In the genomic region with DNA sequence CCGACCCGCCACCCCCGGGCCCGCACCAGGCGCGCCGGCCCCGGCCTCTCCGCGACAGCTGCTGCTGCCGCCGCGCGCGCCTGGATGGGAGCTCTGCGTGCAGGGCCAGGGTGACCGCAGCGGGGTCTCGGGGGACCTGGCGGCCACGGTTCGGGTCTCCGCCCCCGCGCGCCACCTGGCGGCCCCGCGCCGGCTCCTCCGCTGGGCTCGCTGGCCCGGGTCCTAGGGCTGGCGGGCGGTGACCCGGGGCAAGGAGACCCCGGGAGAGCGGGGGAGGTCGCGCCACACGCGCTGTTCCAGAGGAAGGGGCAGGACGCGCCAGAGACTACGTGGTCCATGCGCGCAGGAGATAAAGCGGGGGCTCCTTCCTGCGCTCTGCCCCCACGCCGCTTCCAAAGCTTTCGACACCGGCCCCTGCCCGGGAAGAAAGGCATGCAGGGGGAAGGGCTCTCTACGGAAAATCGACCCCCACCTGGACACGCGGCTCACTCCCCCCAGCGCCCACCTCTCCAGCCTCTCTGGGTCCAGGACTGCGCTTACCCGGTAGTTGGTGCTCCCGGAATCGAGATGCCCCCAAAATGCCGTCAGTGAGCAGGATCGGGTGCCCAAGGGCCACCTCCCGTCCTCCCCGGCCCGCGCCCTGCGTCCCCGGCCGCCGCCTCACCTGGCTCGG, we compare ENCODE assay signal across 1 cellular context.
TF ChIP-seq lines count a peak whose summit lies in the region.

No MANE protein-coding gene starts in this region.

TF ChIP-seq in HepG2, 621 proteins besides CTCF, POLR2A, EP300 and RAD21 (continued from another document and continues in another):
- TF ChIP-seq, protein P1, sequence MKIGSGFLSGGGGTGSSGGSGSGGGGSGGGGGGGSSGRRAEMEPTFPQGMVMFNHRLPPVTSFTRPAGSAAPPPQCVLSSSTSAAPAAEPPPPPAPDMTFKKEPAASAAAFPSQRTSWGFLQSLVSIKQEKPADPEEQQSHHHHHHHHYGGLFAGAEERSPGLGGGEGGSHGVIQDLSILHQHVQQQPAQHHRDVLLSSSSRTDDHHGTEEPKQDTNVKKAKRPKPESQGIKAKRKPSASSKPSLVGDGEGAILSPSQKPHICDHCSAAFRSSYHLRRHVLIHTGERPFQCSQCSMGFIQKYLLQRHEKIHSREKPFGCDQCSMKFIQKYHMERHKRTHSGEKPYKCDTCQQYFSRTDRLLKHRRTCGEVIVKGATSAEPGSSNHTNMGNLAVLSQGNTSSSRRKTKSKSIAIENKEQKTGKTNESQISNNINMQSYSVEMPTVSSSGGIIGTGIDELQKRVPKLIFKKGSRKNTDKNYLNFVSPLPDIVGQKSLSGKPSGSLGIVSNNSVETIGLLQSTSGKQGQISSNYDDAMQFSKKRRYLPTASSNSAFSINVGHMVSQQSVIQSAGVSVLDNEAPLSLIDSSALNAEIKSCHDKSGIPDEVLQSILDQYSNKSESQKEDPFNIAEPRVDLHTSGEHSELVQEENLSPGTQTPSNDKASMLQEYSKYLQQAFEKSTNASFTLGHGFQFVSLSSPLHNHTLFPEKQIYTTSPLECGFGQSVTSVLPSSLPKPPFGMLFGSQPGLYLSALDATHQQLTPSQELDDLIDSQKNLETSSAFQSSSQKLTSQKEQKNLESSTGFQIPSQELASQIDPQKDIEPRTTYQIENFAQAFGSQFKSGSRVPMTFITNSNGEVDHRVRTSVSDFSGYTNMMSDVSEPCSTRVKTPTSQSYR (CRISPR knock-in tag; IDR thresholded peaks at IDR 0.05; ENCODE audit: borderline replicate concordance) = peak; percentile 45; the same call in 1 of the 2 replicates
- TF ChIP-seq HNRNPLL (IDR thresholded peaks at IDR 0.05; ENCODE audit: low read depth, low read length, poor library complexity, severe bottlenecking) (peak; percentile 22), ZNF121 (CRISPR knock-in tag; IDR thresholded peaks at IDR 0.05) (no peak), ZBTB42 (CRISPR knock-in tag; IDR thresholded peaks at IDR 0.05) (peak; percentile 77; the same call in 1 of the 2 replicates), SALL1 (CRISPR knock-in tag; IDR thresholded peaks at IDR 0.05) (peak; percentile 62), PAX8 (CRISPR knock-in tag; IDR thresholded peaks at IDR 0.05; ENCODE audit: borderline replicate concordance) (no peak), FOXO1 (CRISPR knock-in tag; IDR thresholded peaks at IDR 0.05) (no peak; the same call in 1 of the 2 replicates), MED1 (CRISPR knock-in tag; IDR thresholded peaks at IDR 0.05) (0 out of 2 replicates have a peak, but pooled peaks have one; percentile 34), NR2F1 (CRISPR knock-in tag; IDR thresholded peaks at IDR 0.05) (no peak), PITX1 (CRISPR knock-in tag; IDR thresholded peaks at IDR 0.05) (peak; percentile 23; the same call in 1 of the 2 replicates), MXD4 (CRISPR knock-in tag; IDR thresholded peaks at IDR 0.05) (peak; percentile 71; the same call in 1 of the 2 replicates), ZC3H13 (CRISPR knock-in tag; IDR thresholded peaks at IDR 0.05) (no peak), ZNF776 (CRISPR knock-in tag; IDR thresholded peaks at IDR 0.05) (peak; percentile 39; the same call in 1 of the 2 replicates), PTBP1 (IDR thresholded peaks at IDR 0.05; ENCODE audit: low read depth, low read length, poor library complexity, severe bottlenecking) (peak; percentile 29), RBFOX2 (IDR thresholded peaks at IDR 0.05; ENCODE audit: low read depth, low read length) (peak; percentile 59), ZFX (CRISPR knock-in tag; IDR thresholded peaks at IDR 0.05; ENCODE audit: low read depth) (peak; percentile 24; the same call in 1 of the 2 replicates), ZNF256 (CRISPR knock-in tag; conservative IDR thresholded peaks at IDR 0.05) (no peak), SUZ12 (IDR thresholded peaks at IDR 0.05; ENCODE audit: low read depth, low read length) (no peak), SMYD3 (CRISPR knock-in tag; IDR thresholded peaks at IDR 0.05) (no peak), JDP2 (CRISPR knock-in tag; IDR thresholded peaks at IDR 0.05; ENCODE audit: borderline replicate concordance) (no peak), XRCC5 (optimal IDR thresholded peaks at IDR 0.05; ENCODE audit: low read length) (peak; percentile 70), ZNF552 (CRISPR knock-in tag; IDR thresholded peaks at IDR 0.05; ENCODE audit: borderline replicate concordance) (0 out of 2 replicates have a peak, but pooled peaks have one; percentile 61), KLF11 (CRISPR knock-in tag; IDR thresholded peaks at IDR 0.05) (no peak), KLF6 (CRISPR knock-in tag; IDR thresholded peaks at IDR 0.05) (peak; percentile 51; the same call in 1 of the 2 replicates), SAP130 (CRISPR knock-in tag; IDR thresholded peaks at IDR 0.05; ENCODE audit: low read depth) (peak; percentile 43), ZNF777 (CRISPR knock-in tag; IDR thresholded peaks at IDR 0.05) (peak; percentile 27; the same call in 1 of the 2 replicates), TBX3 (IDR thresholded peaks at IDR 0.05; ENCODE audit: borderline replicate concordance) (no peak), NONO (IDR thresholded peaks at IDR 0.05) (no peak), NONO (CRISPR knock-in tag; conservative IDR thresholded peaks at IDR 0.05) (0 out of 2 replicates have a peak, but pooled peaks have one; percentile 8), HDAC1 (CRISPR knock-in tag; IDR thresholded peaks at IDR 0.05) (peak; percentile 45), ZNF354B (CRISPR knock-in tag; IDR thresholded peaks at IDR 0.05) (no peak), ESRRA (CRISPR knock-in tag; IDR thresholded peaks at IDR 0.05; ENCODE audit: low read depth) (0 out of 2 replicates have a peak, but pooled peaks have one; percentile 6), NCOA2 (CRISPR knock-in tag; IDR thresholded peaks at IDR 0.05) (peak; percentile 24; the same call in 1 of the 2 replicates), POGZ (CRISPR knock-in tag; IDR thresholded peaks at IDR 0.05) (no peak), ZNF567 (CRISPR knock-in tag; IDR thresholded peaks at IDR 0.05; ENCODE audit: borderline replicate concordance) (peak; percentile 57; the same call in 1 of the 2 replicates), AGO2 (optimal IDR thresholded peaks at IDR 0.05; ENCODE audit: low read depth, low read length) (peak; percentile 76), HDAC2 (CRISPR knock-in tag; IDR thresholded peaks at IDR 0.05) (no peak), AGO1 (IDR thresholded peaks at IDR 0.05; ENCODE audit: low read depth, low read length, poor library complexity, severe bottlenecking) (peak; percentile 66)
- TF ChIP-seq, protein P2, sequence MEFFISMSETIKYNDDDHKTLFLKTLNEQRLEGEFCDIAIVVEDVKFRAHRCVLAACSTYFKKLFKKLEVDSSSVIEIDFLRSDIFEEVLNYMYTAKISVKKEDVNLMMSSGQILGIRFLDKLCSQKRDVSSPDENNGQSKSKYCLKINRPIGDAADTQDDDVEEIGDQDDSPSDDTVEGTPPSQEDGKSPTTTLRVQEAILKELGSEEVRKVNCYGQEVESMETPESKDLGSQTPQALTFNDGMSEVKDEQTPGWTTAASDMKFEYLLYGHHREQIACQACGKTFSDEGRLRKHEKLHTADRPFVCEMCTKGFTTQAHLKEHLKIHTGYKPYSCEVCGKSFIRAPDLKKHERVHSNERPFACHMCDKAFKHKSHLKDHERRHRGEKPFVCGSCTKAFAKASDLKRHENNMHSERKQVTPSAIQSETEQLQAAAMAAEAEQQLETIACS (CRISPR knock-in tag; IDR thresholded peaks at IDR 0.05) = 0 out of 2 replicates have a peak, but pooled peaks have one; percentile 28
- TF ChIP-seq, protein P3, sequence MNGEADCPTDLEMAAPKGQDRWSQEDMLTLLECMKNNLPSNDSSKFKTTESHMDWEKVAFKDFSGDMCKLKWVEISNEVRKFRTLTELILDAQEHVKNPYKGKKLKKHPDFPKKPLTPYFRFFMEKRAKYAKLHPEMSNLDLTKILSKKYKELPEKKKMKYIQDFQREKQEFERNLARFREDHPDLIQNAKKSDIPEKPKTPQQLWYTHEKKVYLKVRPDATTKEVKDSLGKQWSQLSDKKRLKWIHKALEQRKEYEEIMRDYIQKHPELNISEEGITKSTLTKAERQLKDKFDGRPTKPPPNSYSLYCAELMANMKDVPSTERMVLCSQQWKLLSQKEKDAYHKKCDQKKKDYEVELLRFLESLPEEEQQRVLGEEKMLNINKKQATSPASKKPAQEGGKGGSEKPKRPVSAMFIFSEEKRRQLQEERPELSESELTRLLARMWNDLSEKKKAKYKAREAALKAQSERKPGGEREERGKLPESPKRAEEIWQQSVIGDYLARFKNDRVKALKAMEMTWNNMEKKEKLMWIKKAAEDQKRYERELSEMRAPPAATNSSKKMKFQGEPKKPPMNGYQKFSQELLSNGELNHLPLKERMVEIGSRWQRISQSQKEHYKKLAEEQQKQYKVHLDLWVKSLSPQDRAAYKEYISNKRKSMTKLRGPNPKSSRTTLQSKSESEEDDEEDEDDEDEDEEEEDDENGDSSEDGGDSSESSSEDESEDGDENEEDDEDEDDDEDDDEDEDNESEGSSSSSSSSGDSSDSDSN (CRISPR knock-in tag; IDR thresholded peaks at IDR 0.05) = peak; percentile 68; the same call in 1 of the 2 replicates
- TF ChIP-seq, protein P4, sequence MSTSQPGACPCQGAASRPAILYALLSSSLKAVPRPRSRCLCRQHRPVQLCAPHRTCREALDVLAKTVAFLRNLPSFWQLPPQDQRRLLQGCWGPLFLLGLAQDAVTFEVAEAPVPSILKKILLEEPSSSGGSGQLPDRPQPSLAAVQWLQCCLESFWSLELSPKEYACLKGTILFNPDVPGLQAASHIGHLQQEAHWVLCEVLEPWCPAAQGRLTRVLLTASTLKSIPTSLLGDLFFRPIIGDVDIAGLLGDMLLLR (CRISPR knock-in tag; IDR thresholded peaks at IDR 0.05) = 0 out of 2 replicates have a peak, but pooled peaks have one; percentile 28
- TF ChIP-seq, protein P5, sequence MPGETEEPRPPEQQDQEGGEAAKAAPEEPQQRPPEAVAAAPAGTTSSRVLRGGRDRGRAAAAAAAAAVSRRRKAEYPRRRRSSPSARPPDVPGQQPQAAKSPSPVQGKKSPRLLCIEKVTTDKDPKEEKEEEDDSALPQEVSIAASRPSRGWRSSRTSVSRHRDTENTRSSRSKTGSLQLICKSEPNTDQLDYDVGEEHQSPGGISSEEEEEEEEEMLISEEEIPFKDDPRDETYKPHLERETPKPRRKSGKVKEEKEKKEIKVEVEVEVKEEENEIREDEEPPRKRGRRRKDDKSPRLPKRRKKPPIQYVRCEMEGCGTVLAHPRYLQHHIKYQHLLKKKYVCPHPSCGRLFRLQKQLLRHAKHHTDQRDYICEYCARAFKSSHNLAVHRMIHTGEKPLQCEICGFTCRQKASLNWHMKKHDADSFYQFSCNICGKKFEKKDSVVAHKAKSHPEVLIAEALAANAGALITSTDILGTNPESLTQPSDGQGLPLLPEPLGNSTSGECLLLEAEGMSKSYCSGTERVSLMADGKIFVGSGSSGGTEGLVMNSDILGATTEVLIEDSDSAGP (CRISPR knock-in tag; IDR thresholded peaks at IDR 0.05; ENCODE audit: borderline replicate concordance) = peak; percentile 20; the same call in 1 of the 2 replicates
- TF ChIP-seq, protein P6, sequence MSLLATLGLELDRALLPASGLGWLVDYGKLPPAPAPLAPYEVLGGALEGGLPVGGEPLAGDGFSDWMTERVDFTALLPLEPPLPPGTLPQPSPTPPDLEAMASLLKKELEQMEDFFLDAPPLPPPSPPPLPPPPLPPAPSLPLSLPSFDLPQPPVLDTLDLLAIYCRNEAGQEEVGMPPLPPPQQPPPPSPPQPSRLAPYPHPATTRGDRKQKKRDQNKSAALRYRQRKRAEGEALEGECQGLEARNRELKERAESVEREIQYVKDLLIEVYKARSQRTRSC (CRISPR knock-in tag; IDR thresholded peaks at IDR 0.05; ENCODE audit: low read depth) = no peak
- TF ChIP-seq, protein P7, sequence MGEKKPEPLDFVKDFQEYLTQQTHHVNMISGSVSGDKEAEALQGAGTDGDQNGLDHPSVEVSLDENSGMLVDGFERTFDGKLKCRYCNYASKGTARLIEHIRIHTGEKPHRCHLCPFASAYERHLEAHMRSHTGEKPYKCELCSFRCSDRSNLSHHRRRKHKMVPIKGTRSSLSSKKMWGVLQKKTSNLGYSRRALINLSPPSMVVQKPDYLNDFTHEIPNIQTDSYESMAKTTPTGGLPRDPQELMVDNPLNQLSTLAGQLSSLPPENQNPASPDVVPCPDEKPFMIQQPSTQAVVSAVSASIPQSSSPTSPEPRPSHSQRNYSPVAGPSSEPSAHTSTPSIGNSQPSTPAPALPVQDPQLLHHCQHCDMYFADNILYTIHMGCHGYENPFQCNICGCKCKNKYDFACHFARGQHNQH (CRISPR knock-in tag; IDR thresholded peaks at IDR 0.05) = no peak
- TF ChIP-seq, protein P8, sequence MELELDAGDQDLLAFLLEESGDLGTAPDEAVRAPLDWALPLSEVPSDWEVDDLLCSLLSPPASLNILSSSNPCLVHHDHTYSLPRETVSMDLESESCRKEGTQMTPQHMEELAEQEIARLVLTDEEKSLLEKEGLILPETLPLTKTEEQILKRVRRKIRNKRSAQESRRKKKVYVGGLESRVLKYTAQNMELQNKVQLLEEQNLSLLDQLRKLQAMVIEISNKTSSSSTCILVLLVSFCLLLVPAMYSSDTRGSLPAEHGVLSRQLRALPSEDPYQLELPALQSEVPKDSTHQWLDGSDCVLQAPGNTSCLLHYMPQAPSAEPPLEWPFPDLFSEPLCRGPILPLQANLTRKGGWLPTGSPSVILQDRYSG (CRISPR knock-in tag; IDR thresholded peaks at IDR 0.05) = no peak
- TF ChIP-seq, protein P9, sequence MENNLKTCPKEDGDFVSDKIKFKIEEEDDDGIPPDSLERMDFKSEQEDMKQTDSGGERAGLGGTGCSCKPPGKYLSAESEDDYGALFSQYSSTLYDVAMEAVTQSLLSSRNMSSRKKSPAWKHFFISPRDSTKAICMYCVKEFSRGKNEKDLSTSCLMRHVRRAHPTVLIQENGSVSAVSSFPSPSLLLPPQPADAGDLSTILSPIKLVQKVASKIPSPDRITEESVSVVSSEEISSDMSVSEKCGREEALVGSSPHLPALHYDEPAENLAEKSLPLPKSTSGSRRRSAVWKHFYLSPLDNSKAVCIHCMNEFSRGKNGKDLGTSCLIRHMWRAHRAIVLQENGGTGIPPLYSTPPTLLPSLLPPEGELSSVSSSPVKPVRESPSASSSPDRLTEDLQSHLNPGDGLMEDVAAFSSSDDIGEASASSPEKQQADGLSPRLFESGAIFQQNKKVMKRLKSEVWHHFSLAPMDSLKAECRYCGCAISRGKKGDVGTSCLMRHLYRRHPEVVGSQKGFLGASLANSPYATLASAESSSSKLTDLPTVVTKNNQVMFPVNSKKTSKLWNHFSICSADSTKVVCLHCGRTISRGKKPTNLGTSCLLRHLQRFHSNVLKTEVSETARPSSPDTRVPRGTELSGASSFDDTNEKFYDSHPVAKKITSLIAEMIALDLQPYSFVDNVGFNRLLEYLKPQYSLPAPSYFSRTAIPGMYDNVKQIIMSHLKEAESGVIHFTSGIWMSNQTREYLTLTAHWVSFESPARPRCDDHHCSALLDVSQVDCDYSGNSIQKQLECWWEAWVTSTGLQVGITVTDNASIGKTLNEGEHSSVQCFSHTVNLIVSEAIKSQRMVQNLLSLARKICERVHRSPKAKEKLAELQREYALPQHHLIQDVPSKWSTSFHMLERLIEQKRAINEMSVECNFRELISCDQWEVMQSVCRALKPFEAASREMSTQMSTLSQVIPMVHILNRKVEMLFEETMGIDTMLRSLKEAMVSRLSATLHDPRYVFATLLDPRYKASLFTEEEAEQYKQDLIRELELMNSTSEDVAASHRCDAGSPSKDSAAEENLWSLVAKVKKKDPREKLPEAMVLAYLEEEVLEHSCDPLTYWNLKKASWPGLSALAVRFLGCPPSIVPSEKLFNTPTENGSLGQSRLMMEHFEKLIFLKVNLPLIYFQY (CRISPR knock-in tag; IDR thresholded peaks at IDR 0.05; ENCODE audit: borderline replicate concordance) = peak; percentile 67; the same call in 1 of the 2 replicates
- TF ChIP-seq, protein P10, sequence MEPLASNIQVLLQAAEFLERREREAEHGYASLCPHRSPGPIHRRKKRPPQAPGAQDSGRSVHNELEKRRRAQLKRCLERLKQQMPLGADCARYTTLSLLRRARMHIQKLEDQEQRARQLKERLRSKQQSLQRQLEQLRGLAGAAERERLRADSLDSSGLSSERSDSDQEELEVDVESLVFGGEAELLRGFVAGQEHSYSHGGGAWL (CRISPR knock-in tag; IDR thresholded peaks at IDR 0.05) = 0 out of 2 replicates have a peak, but pooled peaks have one; percentile 35
